ENCODE assay signal across 8 cellular contexts in the genomic region with DNA sequence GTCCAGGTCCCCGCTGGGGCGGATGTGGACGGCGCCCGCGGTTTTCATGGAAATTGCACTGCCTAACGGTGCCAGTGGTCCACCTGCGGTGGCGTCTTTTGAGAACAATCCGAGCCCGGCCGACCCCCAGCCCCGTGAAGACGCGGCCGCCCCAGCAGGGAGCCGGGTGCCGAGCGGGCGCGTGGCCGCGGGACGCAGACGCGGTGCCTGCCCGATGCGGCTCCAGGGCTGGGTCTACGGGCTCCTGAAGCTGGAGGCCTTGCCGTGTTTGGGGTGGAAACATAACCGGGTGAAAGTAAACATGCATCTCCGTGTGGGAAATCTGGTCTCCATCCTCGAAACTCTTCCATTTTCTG. TPM values are rescaled to one million over a fixed set of nuclear protein-coding genes. Genes with fewer than 3 reads are reported as not detected.
DNase-seq lines count a peak whose midpoint lies in the region; ATAC-seq, FAIRE-seq and TF ChIP-seq lines count a peak whose summit lies in the region.

No MANE protein-coding gene starts in this region.

- H3K4me1 ChIP-seq in skeletal muscle satellite cell (ENCODE audit: control insufficient read depth, insufficient read depth, low read length): peaks cover 14% of the 10 kb centered on the region

- H3K9ac ChIP-seq in skeletal muscle satellite cell (ENCODE audit: low read depth, low read length): peak overlapping the region; percentile 82

- H3K27ac ChIP-seq in C4-2B: peak overlapping the region; percentile 76

- peak overlapping the region; percentile 97 for H3K4me3 ChIP-seq in skeletal muscle satellite cell (ENCODE audit: low read length)

- no peaks in the 10 kb centered on the region for H3K9me3 ChIP-seq in skeletal muscle satellite cell (replicated peaks; ENCODE audit: low read length)

- peaks cover 7% of the 10 kb centered on the region for H3K27me3 ChIP-seq in skeletal muscle satellite cell (ENCODE audit: control insufficient read depth, insufficient read depth, low read length)

- H3K9me3 Mint-ChIP-seq in activated naive CD4-positive, alpha-beta T cell treated with anti-CD3 and anti-CD28 coated beads, Interleukin-2, amount 50 U/mL, for 72 hours: no peaks in the 10 kb centered on the region

- TF ChIP-seq CTCF in C4-2B (conservative IDR thresholded peaks at IDR 0.05): peak; percentile 18; the same call in 1 of the 2 replicates

- no peak for FAIRE-seq in GM12892 (lab: Jason Lieb, UNC)

- ATAC-seq in GM19351 (IDR thresholded peaks at IDR 0.05; ENCODE audit: unreplicated experiment): peak; percentile 32
- ATAC-seq in HG03439 (IDR thresholded peaks at IDR 0.05; ENCODE audit: unreplicated experiment): peak; percentile 53
- peak; percentile 37 to 39 for ATAC-seq in activated naive CD4-positive, alpha-beta T cell treated with anti-CD3 and anti-CD28 coated beads, Interleukin-2, amount 50 U/mL, for 72 hours
- ATAC-seq in left ventricle myocardium superior: peak; percentile 59

- H3K4me2 ChIP-seq in skeletal muscle satellite cell (ENCODE audit: low read length): peak overlapping the region; percentile 98

- no peak for DNase-seq in activated naive CD4-positive, alpha-beta T cell treated with anti-CD3 and anti-CD28 coated beads, Interleukin-2, amount 50 U/mL, for 72 hours (ENCODE audit: low spot score in 2 of 2)
- DNase-seq in left ventricle myocardium superior (peak; percentile 55), GM12892 (ENCODE audit: insufficient read length) (no peak), activated gamma-delta T cell (lab: John Stamatoyannopoulos, UW) (no peak)

- intact Hi-C loops in left ventricle myocardium superior (cut with micrococcal nuclease): no loop called here

- TF ChIP-seq POLR2A in GM12892 (IDR thresholded peaks at IDR 0.05; ENCODE audit: low read depth, low read length): no peak

- no peaks in the 10 kb centered on the region for H3K36me3 ChIP-seq in skeletal muscle satellite cell (ENCODE audit: insufficient read depth, low read length)

- peak overlapping the region; percentile 95 to 99 for H3K27ac Mint-ChIP-seq in activated naive CD4-positive, alpha-beta T cell treated with anti-CD3 and anti-CD28 coated beads, Interleukin-2, amount 50 U/mL, for 72 hours

- H3K36me3 Mint-ChIP-seq in activated naive CD4-positive, alpha-beta T cell treated with anti-CD3 and anti-CD28 coated beads, Interleukin-2, amount 50 U/mL, for 72 hours: peaks cover 6 to 13% of the 10 kb centered on the region in 2 donors

RNA-seq across cellular contexts. Expression of a gene that starts 0.5 kb away (rescaled TPM):
- total RNA-seq in activated naive CD4-positive, alpha-beta T cell treated with anti-CD3 and anti-CD28 coated beads, Interleukin-2, amount 50 U/mL, for 72 hours: 10 to 100 TPM; 46.6 to 48.1 TPM
- 16.3 TPM for total RNA-seq in left ventricle myocardium superior
- total RNA-seq in skeletal muscle satellite cell (2012; rRNA removed): 13.8 and 17.7 TPM in 2 replicates
- polyA plus RNA-seq in GM12892 (2012; ENCODE audit: missing spikeins): 22.2 TPM
